ENCODE assay signal across 14 cellular contexts in the genomic region with DNA sequence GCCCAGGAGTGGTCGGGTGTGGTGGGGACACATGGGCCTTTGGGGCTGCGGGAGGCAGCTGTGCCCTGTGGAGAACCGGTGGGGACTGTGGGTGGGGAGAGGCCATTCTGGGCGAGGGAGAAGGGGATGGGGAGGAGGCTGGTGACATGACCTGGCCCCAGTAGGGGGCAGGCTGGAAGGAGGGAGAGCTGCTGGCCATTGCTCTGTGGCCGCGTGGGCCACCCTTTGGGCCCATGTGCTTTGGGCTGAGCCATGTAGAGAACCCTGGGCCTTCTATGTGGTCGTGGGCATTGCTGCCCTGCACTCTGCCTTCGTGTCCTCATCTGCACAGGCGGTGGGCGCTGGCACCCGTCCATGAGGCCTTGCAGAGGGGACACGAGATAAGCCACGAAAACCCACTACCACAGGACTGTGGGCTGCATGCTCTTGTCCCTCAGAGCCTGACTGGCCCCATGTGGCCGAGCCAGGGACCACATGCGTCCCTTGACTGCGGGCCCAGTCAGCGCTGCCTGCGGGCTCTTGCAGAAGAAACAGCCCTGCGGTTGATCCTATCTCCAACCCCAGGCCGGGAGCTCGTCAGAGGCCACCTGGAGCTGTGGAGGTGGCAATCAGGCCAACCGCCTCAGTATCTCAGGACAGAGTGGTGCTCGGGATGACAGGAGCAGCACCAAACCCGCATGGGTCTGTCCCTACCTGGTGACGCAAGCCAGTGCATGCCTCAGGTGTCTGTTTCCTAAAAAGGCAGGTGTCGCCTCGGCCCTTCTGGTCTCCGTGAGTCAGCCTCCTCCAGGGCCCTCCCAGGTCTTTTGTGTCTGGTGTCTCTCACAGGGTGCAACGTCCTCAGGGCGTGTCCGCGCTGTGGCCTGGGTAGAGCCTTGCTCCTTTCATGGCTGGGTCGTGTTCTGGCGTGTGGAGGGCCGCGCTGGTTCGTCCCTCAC. TPM values are rescaled to one million over a fixed set of nuclear protein-coding genes. Genes with fewer than 3 reads are reported as not detected.
A peak's percentile ranks its signal among the peaks of the same experiment; 100 is the strongest.
DNase-seq lines count a peak whose midpoint lies in the region; ATAC-seq and TF ChIP-seq lines count a peak whose summit lies in the region.
"Had no signal": no experiment of that assay in that cellular context is flagged by ENCODE, and none has a peak within 500 bp of the region (broad histone marks: within the 10 kb centered on the region; RNA-seq: fewer than 3 reads in every experiment).

No MANE protein-coding gene starts in this region.

- H3K4me1 Mint-ChIP-seq in GM23338 (peaks cover 37% of the 10 kb centered on the region), neural crest cell (no peaks in the 10 kb centered on the region)
- H3K4me1 Mint-ChIP-seq in activated CD4-positive, alpha-beta T cell treated with anti-CD3 and anti-CD28 coated beads, Interleukin-2, amount 10 ng/mL, durations not matched to agents 24 days and 14 days: peaks cover 5% of the 10 kb centered on the region

- H3F3A ChIP-seq in GM23338 (replicated peaks; ENCODE audit: low read depth): no peaks in the 10 kb centered on the region

- peaks cover 44% of the 10 kb centered on the region for H3K79me2 ChIP-seq in GM23338 (replicated peaks; ENCODE audit: insufficient read depth)

- no peak overlapping the region; the same call in 2 of the 3 replicates for H3K4me3 Mint-ChIP-seq in GM23338
- no peak overlapping the region for H3K4me3 Mint-ChIP-seq in neural crest cell
- no peak overlapping the region for H3K4me3 Mint-ChIP-seq in activated CD4-positive, alpha-beta T cell treated with anti-CD3 and anti-CD28 coated beads, Interleukin-2, amount 10 ng/mL, durations not matched to agents 24 days and 14 days
- H3K4me3 Mint-ChIP-seq: central memory CD8-positive, alpha-beta T cell had no signal

- no peak overlapping the region for H3K27ac ChIP-seq in GM23338 (ENCODE audit: low read depth)
- H3K27ac ChIP-seq in Panc1 (ENCODE audit: low read length): no peak overlapping the region
- H3K27ac ChIP-seq in heart left ventricle: no peak overlapping the region
- H3K27ac ChIP-seq: SK-N-MC had no signal

- TF ChIP-seq CTCF in GM23338 (conservative IDR thresholded peaks at IDR 0.05; ENCODE audit: low read depth in 2 of 2) (peak; percentile 23 to 40; a peak in 1 of 4 replicates), Panc1 (IDR thresholded peaks at IDR 0.05) (no peak; the same call in 1 of the 2 replicates), epithelial cell of esophagus (IDR thresholded peaks at IDR 0.05; ENCODE audit: insufficient read depth, low read depth, low read length, missing control alignments) (peak; percentile 7), neural crest cell (conservative IDR thresholded peaks at IDR 0.05) (peak; percentile 34), heart left ventricle (IDR thresholded peaks at IDR 0.05) (no peak)

- DNase-seq in GM23338 (ENCODE audit: low spot score): peak; percentile 62
- DNase-seq in Panc1 (ENCODE audit: low read depth, low spot score): no peak
- peak; percentile 93 for DNase-seq in epithelial cell of esophagus (ENCODE audit: low read depth)
- DNase-seq in neural crest cell (ENCODE audit: low read depth, low spot score): no peak
- no peak for DNase-seq in T-helper 9 cell
- DNase-seq in HAP-1 (ENCODE audit: low spot score in 2 of 2): no peak
- DNase-seq in activated CD4-positive, alpha-beta T cell treated with anti-CD3 and anti-CD28 coated beads, Interleukin-2, amount 10 ng/mL, durations not matched to agents 24 days and 14 days: no peak
- DNase-seq in heart left ventricle: no peak
- DNase-seq: activated CD4-positive, alpha-beta T cell treated with anti-CD3 and anti-CD28 coated beads, Interleukin-2, amount 50 U/mL, for 1 hour; activated naive CD4-positive, alpha-beta T cell; C1 segment of cervical spinal cord had no signal

- 74 to 86% (median 80%) methylated on average over 18 to 37 of the region's 37 CpGs for WGBS in heart left ventricle, 4 donors

- H3K9me3 ChIP-seq in Panc1 (ENCODE audit: control insufficient read depth, insufficient read depth, low read depth, low read length): no peaks in the 10 kb centered on the region
- H3K9me3 ChIP-seq in HAP-1: no peaks in the 10 kb centered on the region
- no peaks in the 10 kb centered on the region for H3K9me3 ChIP-seq in heart left ventricle

- H3K4me1 ChIP-seq in GM23338 (ENCODE audit: insufficient read depth): peaks cover 29% of the 10 kb centered on the region
- no peaks in the 10 kb centered on the region; the same call in 1 of the 2 replicates for H3K4me1 ChIP-seq in Panc1 (ENCODE audit: control insufficient read depth, insufficient read depth, low read length)
- H3K4me1 ChIP-seq in HAP-1: no peaks in the 10 kb centered on the region; the same call in 1 of the 2 replicates
- peaks cover 0 to 17% (median 0%) of the 10 kb centered on the region in 12 donors for H3K4me1 ChIP-seq in heart left ventricle

- CTCF ChIA-PET in Panc1 (lab: Charles Lee): no interaction called here

- POLR2A ChIA-PET in Panc1 (lab: Charles Lee): no interaction called here

- H3K36me3 Mint-ChIP-seq in GM23338 (ENCODE audit: low read depth): peaks cover 12% of the 10 kb centered on the region
- peaks cover 3% of the 10 kb centered on the region for H3K36me3 Mint-ChIP-seq in neural crest cell (ENCODE audit: low read depth)
- H3K36me3 Mint-ChIP-seq in activated CD4-positive, alpha-beta T cell treated with anti-CD3 and anti-CD28 coated beads, Interleukin-2, amount 10 ng/mL, durations not matched to agents 24 days and 14 days (ENCODE audit: low read depth): peaks cover 16% of the 10 kb centered on the region

- no peak overlapping the region for H3K4me2 ChIP-seq in GM23338

- H3K4me3 ChIP-seq in GM23338 (no peak overlapping the region), Panc1 (ENCODE audit: low read depth in 2 of 2, low read length in 2 of 2) (no peak overlapping the region), epithelial cell of esophagus (ENCODE audit: low read length) (no peak overlapping the region), HAP-1 (no peak overlapping the region), heart left ventricle (no peak overlapping the region)
- H3K4me3 ChIP-seq: SK-N-MC had no signal

- in situ Hi-C loops in Panc1 (cut with HindIII; ENCODE audit: low pct_unique_long_range_greater_than_20kb, low sequenced_read_pairs) (no loop called here), HAP-1 (cut with MboI; ENCODE audit: low sequenced_read_pairs) (no loop called here)

- BruUV-seq in Panc1 (replicated peaks; lab: Mats Ljungman, UMichigan): no TSS peak

- H3K27me3 Mint-ChIP-seq in GM23338 (ENCODE audit: insufficient read depth, low read depth, poor library complexity): peaks cover 14% of the 10 kb centered on the region
- no peaks in the 10 kb centered on the region for H3K27me3 Mint-ChIP-seq in neural crest cell (ENCODE audit: low read depth)
- H3K27me3 Mint-ChIP-seq in activated CD4-positive, alpha-beta T cell treated with anti-CD3 and anti-CD28 coated beads, Interleukin-2, amount 10 ng/mL, durations not matched to agents 24 days and 14 days: no peaks in the 10 kb centered on the region
- H3K27me3 Mint-ChIP-seq: central memory CD8-positive, alpha-beta T cell had no signal

- H3K27ac Mint-ChIP-seq in GM23338 (peak overlapping the region; percentile 69; the same call in 1 of the 2 replicates), neural crest cell (ENCODE audit: unreplicated experiment) (peak overlapping the region; percentile 13)
- no peak overlapping the region for H3K27ac Mint-ChIP-seq in activated CD4-positive, alpha-beta T cell treated with anti-CD3 and anti-CD28 coated beads, Interleukin-2, amount 10 ng/mL, durations not matched to agents 24 days and 14 days

- TF ChIP-seq POLR2A in heart left ventricle (IDR thresholded peaks at IDR 0.05): no peak

- no peak overlapping the region for H2AFZ ChIP-seq in GM23338

- H3K9me3 Mint-ChIP-seq in GM23338 (no peaks in the 10 kb centered on the region; the same call in 2 of the 3 replicates), neural crest cell (no peaks in the 10 kb centered on the region)
- no peaks in the 10 kb centered on the region for H3K9me3 Mint-ChIP-seq in activated CD4-positive, alpha-beta T cell treated with anti-CD3 and anti-CD28 coated beads, Interleukin-2, amount 10 ng/mL, durations not matched to agents 24 days and 14 days
- H3K9me3 Mint-ChIP-seq: central memory CD8-positive, alpha-beta T cell had no signal

- H4K20me1 ChIP-seq in GM23338 (replicated peaks; ENCODE audit: insufficient read depth): no peaks in the 10 kb centered on the region; the same call in 1 of the 2 replicates

- H3K27me3 ChIP-seq in GM23338 (ENCODE audit: insufficient read depth) (no peaks in the 10 kb centered on the region), Panc1 (ENCODE audit: control insufficient read depth, insufficient read depth, low read length) (no peaks in the 10 kb centered on the region), HAP-1 (ENCODE audit: low read depth) (no peaks in the 10 kb centered on the region), heart left ventricle (no peaks in the 10 kb centered on the region)

- no peaks in the 10 kb centered on the region for H3K9me2 ChIP-seq in GM23338 (ENCODE audit: insufficient read depth)

- ATAC-seq in GM23338: peak; percentile 49
- ATAC-seq in Panc1: 0 out of 2 replicates have a peak, but pooled peaks have one; percentile 52
- no peak for ATAC-seq in heart left ventricle

- H3K36me3 ChIP-seq in GM23338 (ENCODE audit: insufficient read depth): no peaks in the 10 kb centered on the region
- no peaks in the 10 kb centered on the region for H3K36me3 ChIP-seq in Panc1 (ENCODE audit: control insufficient read depth, insufficient read depth, low read length)
- peaks cover 25% of the 10 kb centered on the region for H3K36me3 ChIP-seq in HAP-1 (replicated peaks)
- H3K36me3 ChIP-seq in heart left ventricle: peaks cover 0 to 61% (median 26%) of the 10 kb centered on the region in 9 donors

- intact Hi-C loops in Panc1 (cut with micrococcal nuclease; ENCODE audit: unreplicated experiment) (no loop called here), heart left ventricle (cut with DNase I) (no loop called here)
- intact Hi-C loops in activated CD4-positive, alpha-beta T cell treated with anti-CD3 and anti-CD28 coated beads, Interleukin-2, amount 10 ng/mL, durations not matched to agents 24 days and 14 days (cut with micrococcal nuclease): no loop called here

RNA-seq across cellular contexts. Expression of a gene that starts 14.3 kb away (rescaled TPM):
- 38.4 and 39.2 TPM in 2 replicates for total RNA-seq in GM23338 (2014; rRNA removed; shearing (Covaris generic))
- polyA plus RNA-seq in GM23338 (2016; fragmentation: Nextera tagmentation; extraction: Ambion mirVana) (12.9 and 16.1 TPM in 2 replicates), heart left ventricle (10 to 100 TPM; 13.9 to 23.5 TPM)
- total RNA-seq in Panc1 (2021; ENCODE audit: unreplicated experiment) (48.7 TPM), neural crest cell (63.2 and 67.8 TPM in 2 replicates), heart left ventricle (10 to 100 TPM; 15.4 to 41.0 (median 26.4) TPM)
- polyA plus RNA-seq in Panc1 (2012; ENCODE audit: insufficient read length): 50.4 TPM
- total RNA-seq in activated CD4-positive, alpha-beta T cell treated with anti-CD3 and anti-CD28 coated beads, Interleukin-2, amount 10 ng/mL, durations not matched to agents 24 days and 14 days: 37.3 and 38.7 TPM in 2 replicates

RNA-seq across cellular contexts. Expression of a gene that starts 18.5 kb away (rescaled TPM):
- total RNA-seq in GM23338 (2014; rRNA removed; shearing (Covaris generic)): not detected in 2 replicates
- polyA plus RNA-seq in GM23338 (2016; fragmentation: Nextera tagmentation; extraction: Ambion mirVana): 0.50 TPM in 1 of 2 replicates, not detected in the other
- not detected for total RNA-seq in Panc1 (2021; ENCODE audit: unreplicated experiment)
- 8.4 TPM for polyA plus RNA-seq in Panc1 (2012; ENCODE audit: insufficient read length)
- 1.1 and 2.0 TPM in 2 replicates for total RNA-seq in neural crest cell
- 1.4 and 2.2 TPM in 2 replicates for total RNA-seq in activated CD4-positive, alpha-beta T cell treated with anti-CD3 and anti-CD28 coated beads, Interleukin-2, amount 10 ng/mL, durations not matched to agents 24 days and 14 days
- total RNA-seq in heart left ventricle: 1 to 10 TPM in 3 of 9 donors, under 1 TPM in 3, not detected in 3; 0.63 to 1.8 (median 0.93) TPM
- not detected for polyA plus RNA-seq in heart left ventricle

RNA-seq across cellular contexts. Expression of a gene that starts 20.0 kb away (rescaled TPM):
- total RNA-seq in GM23338 (2014; rRNA removed; shearing (Covaris generic)): 34.1 and 34.7 TPM in 2 replicates
- polyA plus RNA-seq in GM23338 (2016; fragmentation: Nextera tagmentation; extraction: Ambion mirVana) (19.0 TPM in 2 replicates), heart left ventricle (10 to 100 TPM; 17.9 to 34.3 TPM)
- total RNA-seq in Panc1 (2021; ENCODE audit: unreplicated experiment) (24.9 TPM), neural crest cell (12.0 and 12.8 TPM in 2 replicates), heart left ventricle (10 to 100 TPM in 5 of 9 donors, 1 to 10 TPM in 4; 7.4 to 32.3 (median 10.1) TPM)
- polyA plus RNA-seq in Panc1 (2012; ENCODE audit: insufficient read length): 38.2 TPM
- 21.5 and 24.4 TPM in 2 replicates for total RNA-seq in activated CD4-positive, alpha-beta T cell treated with anti-CD3 and anti-CD28 coated beads, Interleukin-2, amount 10 ng/mL, durations not matched to agents 24 days and 14 days

RNA-seq across cellular contexts. Expression of a gene that starts 37.0 kb away (rescaled TPM):
- 75.5 and 91.1 TPM in 2 replicates for total RNA-seq in GM23338 (2014; rRNA removed; shearing (Covaris generic))
- polyA plus RNA-seq in GM23338 (2016; fragmentation: Nextera tagmentation; extraction: Ambion mirVana): 35.3 and 36.1 TPM in 2 replicates
- total RNA-seq in Panc1 (2021; ENCODE audit: unreplicated experiment): 98.8 TPM
- polyA plus RNA-seq in Panc1 (2012; ENCODE audit: insufficient read length): 140 TPM
- total RNA-seq in neural crest cell: 72.7 and 79.1 TPM in 2 replicates
- 119 and 124 TPM in 2 replicates for total RNA-seq in activated CD4-positive, alpha-beta T cell treated with anti-CD3 and anti-CD28 coated beads, Interleukin-2, amount 10 ng/mL, durations not matched to agents 24 days and 14 days
- total RNA-seq in heart left ventricle: 10 to 100 TPM; 15.7 to 62.8 (median 23.4) TPM
- polyA plus RNA-seq in heart left ventricle: 10 to 100 TPM; 19.0 to 51.8 TPM

RNA-seq across cellular contexts. Expression of a gene that starts 37.2 kb away (rescaled TPM):
- not detected in 2 replicates for total RNA-seq in GM23338 (2014; rRNA removed; shearing (Covaris generic))
- polyA plus RNA-seq in GM23338 (2016; fragmentation: Nextera tagmentation; extraction: Ambion mirVana): not detected in 2 replicates
- not detected for total RNA-seq in Panc1 (2021; ENCODE audit: unreplicated experiment)
- polyA plus RNA-seq in Panc1 (2012; ENCODE audit: insufficient read length): not detected
- not detected in 2 replicates for total RNA-seq in neural crest cell
- total RNA-seq in activated CD4-positive, alpha-beta T cell treated with anti-CD3 and anti-CD28 coated beads, Interleukin-2, amount 10 ng/mL, durations not matched to agents 24 days and 14 days: not detected in 2 replicates
- not detected for total RNA-seq in heart left ventricle
- not detected for polyA plus RNA-seq in heart left ventricle
- total RNA-seq: omental fat pad had no signal

Comparison
In these comparisons a context has a peak if more than half of its experiments do, and no peak if none do; other contexts are left out.
1. ATAC-seq: peak in GM23338 (single experiment) and Panc1 (single experiment); none in heart left ventricle (0 of 4).
2. DNase-seq: peak in GM23338 (single experiment) and epithelial cell of esophagus (single experiment); none in Panc1 (single experiment), neural crest cell (single experiment), T-helper 9 cell (single experiment), HAP-1 (0 of 2), activated CD4-positive, alpha-beta T cell treated with anti-CD3 and anti-CD28 coated beads, Interleukin-2, amount 10 ng/mL, durations not matched to agents 24 days and 14 days (single experiment) and heart left ventricle (0 of 5).
3. CTCF ChIP-seq: peak in GM23338 (2 of 2), epithelial cell of esophagus (single experiment) and neural crest cell (single experiment); none in Panc1 (single experiment) and heart left ventricle (0 of 12).